Comparison of ENCODE assay signal across 1 cellular context in the genomic region with DNA sequence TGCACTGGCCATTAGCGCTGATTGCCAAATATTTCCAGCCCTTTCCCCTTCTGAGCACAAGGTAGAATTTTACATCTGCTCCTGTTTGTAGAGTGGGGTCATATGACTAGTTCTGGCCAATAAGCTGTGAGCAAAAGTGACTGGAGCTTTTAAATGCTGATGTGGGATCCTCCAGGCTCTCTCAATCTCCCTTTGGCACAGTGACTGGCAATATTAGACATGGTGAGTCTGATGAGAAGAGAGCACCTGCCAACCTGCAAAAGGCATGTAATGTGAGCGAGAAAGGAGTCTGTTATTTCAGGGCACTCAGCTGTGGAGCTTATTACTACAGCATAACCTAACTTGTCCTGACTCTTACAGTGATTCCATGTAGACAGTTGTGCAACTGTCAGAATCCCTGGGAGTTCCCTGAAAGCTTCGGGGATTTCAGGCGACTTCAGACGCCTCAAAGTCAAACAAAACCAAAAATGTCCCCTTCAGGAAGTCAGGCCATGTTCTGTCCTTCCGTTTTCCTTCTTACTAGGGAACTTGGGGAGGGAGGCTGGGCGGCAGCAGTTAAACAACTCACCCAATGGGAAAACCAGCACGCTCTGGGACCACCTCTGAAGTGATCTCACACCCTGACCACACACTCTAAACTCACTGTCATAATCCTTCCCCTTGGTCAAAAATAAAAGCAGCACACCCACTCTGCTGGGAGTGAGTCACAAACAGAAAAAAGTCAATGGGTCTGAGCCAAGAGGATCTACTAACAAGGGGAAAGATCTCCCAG.
A peak's percentile ranks its signal among the peaks of the same experiment; 100 is the strongest.
TF ChIP-seq lines count a peak whose summit lies in the region.

No MANE protein-coding gene starts in this region.

TF ChIP-seq in K562, 482 proteins besides CTCF, POLR2A, EP300 and RAD21 (continued from another document and continues in another):
- TF ChIP-seq SRF (CRISPR knock-in tag; IDR thresholded peaks at IDR 0.05) (peak in 1 of 2 experiments; percentile 63; a peak in 1 of 4 replicates), XRCC4 (IDR thresholded peaks at IDR 0.05; ENCODE audit: extremely low read depth, insufficient read depth, insufficient read length) (no peak), MEIS2 (IDR thresholded peaks at IDR 0.05; ENCODE audit: partially characterized antibody) (peak; percentile 14), MEF2A (IDR thresholded peaks at IDR 0.05; ENCODE audit: control insufficient read depth, low read depth, low read length) (peak; percentile 80), CBX5 (IDR thresholded peaks at IDR 0.05; ENCODE audit: borderline replicate concordance, low read depth) (0 out of 2 replicates have a peak, but pooled peaks have one; percentile 70), ZNF561 (CRISPR knock-in tag; conservative IDR thresholded peaks at IDR 0.05) (peak; percentile 47; the same call in 1 of the 2 replicates), E2F6 (IDR thresholded peaks at IDR 0.05; ENCODE audit: borderline replicate concordance in 1 of 2, extremely low read depth in 1 of 2, insufficient read depth in 1 of 2, insufficient read length in 1 of 2, low read depth in 1 of 2, low read length in 1 of 2, poor library complexity in 1 of 2, severe bottlenecking in 1 of 2) (peak in 1 of 2 experiments; percentile 74), ERF (CRISPR knock-in tag; IDR thresholded peaks at IDR 0.05) (peak; percentile 69; the same call in 1 of the 2 replicates), ZNF232 (CRISPR knock-in tag; IDR thresholded peaks at IDR 0.05) (no peak), ZNF316 (IDR thresholded peaks at IDR 0.05) (peak; percentile 71), FOSL1 (tag; conservative IDR thresholded peaks at IDR 0.05) (peak; percentile 99), ZNF830 (CRISPR knock-in tag; IDR thresholded peaks at IDR 0.05) (peak; percentile 47; the same call in 1 of the 2 replicates), E2F3 (CRISPR knock-in tag; IDR thresholded peaks at IDR 0.05) (no peak), PHF8 (IDR thresholded peaks at IDR 0.05; ENCODE audit: borderline replicate concordance, low read length) (peak; percentile 28; the same call in 1 of the 2 replicates), HIVEP1 (CRISPR knock-in tag; IDR thresholded peaks at IDR 0.05) (no peak), MTA1 (IDR thresholded peaks at IDR 0.05; ENCODE audit: borderline replicate concordance) (no peak), NCOA4 (IDR thresholded peaks at IDR 0.05; ENCODE audit: partially characterized antibody) (no peak), ZNF644 (tag; IDR thresholded peaks at IDR 0.05; ENCODE audit: low read depth) (no peak; the same call in 1 of the 2 replicates), ZC3H11A (IDR thresholded peaks at IDR 0.05; ENCODE audit: low read depth, low read length) (no peak), ZNF217 (CRISPR knock-in tag; IDR thresholded peaks at IDR 0.05) (no peak), PML (IDR thresholded peaks at IDR 0.05; ENCODE audit: low read length) (peak; percentile 20; the same call in 1 of the 2 replicates), BRF1 (IDR thresholded peaks at IDR 0.05; ENCODE audit: borderline replicate concordance, extremely low read depth, insufficient read length) (no peak), NELFE (IDR thresholded peaks at IDR 0.05; ENCODE audit: insufficient read depth, insufficient read length) (no peak), ZNF589 (CRISPR knock-in tag; IDR thresholded peaks at IDR 0.05; ENCODE audit: low read depth) (peak; percentile 86; the same call in 1 of the 2 replicates), ZKSCAN3 (CRISPR knock-in tag; IDR thresholded peaks at IDR 0.05) (no peak), LCOR (CRISPR knock-in tag; IDR thresholded peaks at IDR 0.05) (0 out of 2 replicates have a peak, but pooled peaks have one; percentile 65), ZBTB17 (CRISPR knock-in tag; IDR thresholded peaks at IDR 0.05) (0 out of 2 replicates have a peak, but pooled peaks have one; percentile 37), GTF2E2 (tag; IDR thresholded peaks at IDR 0.05) (0 out of 2 replicates have a peak, but pooled peaks have one; percentile 57), ESRRA (IDR thresholded peaks at IDR 0.05; ENCODE audit: borderline replicate concordance, low read depth) (peak; percentile 21; the same call in 1 of the 2 replicates), IRF1 (CRISPR knock-in tag; IDR thresholded peaks at IDR 0.05; ENCODE audit: borderline replicate concordance) (no peak), THRB (CRISPR knock-in tag; conservative IDR thresholded peaks at IDR 0.05) (peak; percentile 80; the same call in 1 of the 2 replicates), ZNF395 (CRISPR knock-in tag; IDR thresholded peaks at IDR 0.05) (peak; percentile 86), NFE2 (IDR thresholded peaks at IDR 0.05; ENCODE audit: low read depth) (0 out of 2 replicates have a peak, but pooled peaks have one; percentile 33), FOXA1 (IDR thresholded peaks at IDR 0.05; ENCODE audit: borderline replicate concordance) (no peak), CREM (IDR thresholded peaks at IDR 0.05; ENCODE audit: low read depth) (peak; percentile 69), FOXA3 (CRISPR knock-in tag; conservative IDR thresholded peaks at IDR 0.05 in 1 of 2, IDR thresholded peaks at IDR 0.05 in 1 of 2) (0 out of 4 replicates have a peak, but pooled peaks have one; percentile 19 to 36), ZNF239 (CRISPR knock-in tag; IDR thresholded peaks at IDR 0.05) (peak; percentile 28; the same call in 1 of the 2 replicates), POLR2G (IDR thresholded peaks at IDR 0.05; ENCODE audit: low read depth, low read length) (no peak), SRSF3 (IDR thresholded peaks at IDR 0.05; ENCODE audit: insufficient read depth, low read length) (no peak), SMAD1 (IDR thresholded peaks at IDR 0.05; ENCODE audit: low read depth, low read length, partially characterized antibody) (no peak), CBX3 (IDR thresholded peaks at IDR 0.05; ENCODE audit: borderline replicate concordance in 1 of 2, low read length in 2 of 2) (peak in 1 of 2 experiments; percentile 12; a peak in 1 of 3 replicates), ZNF766 (CRISPR knock-in tag; conservative IDR thresholded peaks at IDR 0.05) (peak; percentile 65; the same call in 1 of the 2 replicates), HNRNPL (IDR thresholded peaks at IDR 0.05; ENCODE audit: low read depth, low read length) (no peak), ZFX (CRISPR knock-in tag; IDR thresholded peaks at IDR 0.05) (no peak)
- TF ChIP-seq, protein P1, sequence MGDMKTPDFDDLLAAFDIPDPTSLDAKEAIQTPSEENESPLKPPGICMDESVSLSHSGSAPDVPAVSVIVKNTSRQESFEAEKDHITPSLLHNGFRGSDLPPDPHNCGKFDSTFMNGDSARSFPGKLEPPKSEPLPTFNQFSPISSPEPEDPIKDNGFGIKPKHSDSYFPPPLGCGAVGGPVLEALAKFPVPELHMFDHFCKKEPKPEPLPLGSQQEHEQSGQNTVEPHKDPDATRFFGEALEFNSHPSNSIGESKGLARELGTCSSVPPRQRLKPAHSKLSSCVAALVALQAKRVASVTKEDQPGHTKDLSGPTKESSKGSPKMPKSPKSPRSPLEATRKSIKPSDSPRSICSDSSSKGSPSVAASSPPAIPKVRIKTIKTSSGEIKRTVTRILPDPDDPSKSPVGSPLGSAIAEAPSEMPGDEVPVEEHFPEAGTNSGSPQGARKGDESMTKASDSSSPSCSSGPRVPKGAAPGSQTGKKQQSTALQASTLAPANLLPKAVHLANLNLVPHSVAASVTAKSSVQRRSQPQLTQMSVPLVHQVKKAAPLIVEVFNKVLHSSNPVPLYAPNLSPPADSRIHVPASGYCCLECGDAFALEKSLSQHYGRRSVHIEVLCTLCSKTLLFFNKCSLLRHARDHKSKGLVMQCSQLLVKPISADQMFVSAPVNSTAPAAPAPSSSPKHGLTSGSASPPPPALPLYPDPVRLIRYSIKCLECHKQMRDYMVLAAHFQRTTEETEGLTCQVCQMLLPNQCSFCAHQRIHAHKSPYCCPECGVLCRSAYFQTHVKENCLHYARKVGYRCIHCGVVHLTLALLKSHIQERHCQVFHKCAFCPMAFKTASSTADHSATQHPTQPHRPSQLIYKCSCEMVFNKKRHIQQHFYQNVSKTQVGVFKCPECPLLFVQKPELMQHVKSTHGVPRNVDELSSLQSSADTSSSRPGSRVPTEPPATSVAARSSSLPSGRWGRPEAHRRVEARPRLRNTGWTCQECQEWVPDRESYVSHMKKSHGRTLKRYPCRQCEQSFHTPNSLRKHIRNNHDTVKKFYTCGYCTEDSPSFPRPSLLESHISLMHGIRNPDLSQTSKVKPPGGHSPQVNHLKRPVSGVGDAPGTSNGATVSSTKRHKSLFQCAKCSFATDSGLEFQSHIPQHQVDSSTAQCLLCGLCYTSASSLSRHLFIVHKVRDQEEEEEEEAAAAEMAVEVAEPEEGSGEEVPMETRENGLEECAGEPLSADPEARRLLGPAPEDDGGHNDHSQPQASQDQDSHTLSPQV (IDR thresholded peaks at IDR 0.05) = 0 out of 2 replicates have a peak, but pooled peaks have one; percentile 46
- TF ChIP-seq, protein P2, sequence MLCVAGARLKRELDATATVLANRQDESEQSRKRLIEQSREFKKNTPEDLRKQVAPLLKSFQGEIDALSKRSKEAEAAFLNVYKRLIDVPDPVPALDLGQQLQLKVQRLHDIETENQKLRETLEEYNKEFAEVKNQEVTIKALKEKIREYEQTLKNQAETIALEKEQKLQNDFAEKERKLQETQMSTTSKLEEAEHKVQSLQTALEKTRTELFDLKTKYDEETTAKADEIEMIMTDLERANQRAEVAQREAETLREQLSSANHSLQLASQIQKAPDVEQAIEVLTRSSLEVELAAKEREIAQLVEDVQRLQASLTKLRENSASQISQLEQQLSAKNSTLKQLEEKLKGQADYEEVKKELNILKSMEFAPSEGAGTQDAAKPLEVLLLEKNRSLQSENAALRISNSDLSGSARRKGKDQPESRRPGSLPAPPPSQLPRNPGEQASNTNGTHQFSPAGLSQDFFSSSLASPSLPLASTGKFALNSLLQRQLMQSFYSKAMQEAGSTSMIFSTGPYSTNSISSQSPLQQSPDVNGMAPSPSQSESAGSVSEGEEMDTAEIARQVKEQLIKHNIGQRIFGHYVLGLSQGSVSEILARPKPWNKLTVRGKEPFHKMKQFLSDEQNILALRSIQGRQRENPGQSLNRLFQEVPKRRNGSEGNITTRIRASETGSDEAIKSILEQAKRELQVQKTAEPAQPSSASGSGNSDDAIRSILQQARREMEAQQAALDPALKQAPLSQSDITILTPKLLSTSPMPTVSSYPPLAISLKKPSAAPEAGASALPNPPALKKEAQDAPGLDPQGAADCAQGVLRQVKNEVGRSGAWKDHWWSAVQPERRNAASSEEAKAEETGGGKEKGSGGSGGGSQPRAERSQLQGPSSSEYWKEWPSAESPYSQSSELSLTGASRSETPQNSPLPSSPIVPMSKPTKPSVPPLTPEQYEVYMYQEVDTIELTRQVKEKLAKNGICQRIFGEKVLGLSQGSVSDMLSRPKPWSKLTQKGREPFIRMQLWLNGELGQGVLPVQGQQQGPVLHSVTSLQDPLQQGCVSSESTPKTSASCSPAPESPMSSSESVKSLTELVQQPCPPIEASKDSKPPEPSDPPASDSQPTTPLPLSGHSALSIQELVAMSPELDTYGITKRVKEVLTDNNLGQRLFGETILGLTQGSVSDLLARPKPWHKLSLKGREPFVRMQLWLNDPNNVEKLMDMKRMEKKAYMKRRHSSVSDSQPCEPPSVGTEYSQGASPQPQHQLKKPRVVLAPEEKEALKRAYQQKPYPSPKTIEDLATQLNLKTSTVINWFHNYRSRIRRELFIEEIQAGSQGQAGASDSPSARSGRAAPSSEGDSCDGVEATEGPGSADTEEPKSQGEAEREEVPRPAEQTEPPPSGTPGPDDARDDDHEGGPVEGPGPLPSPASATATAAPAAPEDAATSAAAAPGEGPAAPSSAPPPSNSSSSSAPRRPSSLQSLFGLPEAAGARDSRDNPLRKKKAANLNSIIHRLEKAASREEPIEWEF (CRISPR knock-in tag; IDR thresholded peaks at IDR 0.05) = peak; percentile 77; the same call in 1 of the 2 replicates
- TF ChIP-seq, protein P3, sequence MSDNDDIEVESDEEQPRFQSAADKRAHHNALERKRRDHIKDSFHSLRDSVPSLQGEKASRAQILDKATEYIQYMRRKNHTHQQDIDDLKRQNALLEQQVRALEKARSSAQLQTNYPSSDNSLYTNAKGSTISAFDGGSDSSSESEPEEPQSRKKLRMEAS (CRISPR knock-in tag; IDR thresholded peaks at IDR 0.05) = peak; percentile 81
